Comparison of ENCODE assay signal across 1 cellular context in the genomic region with DNA sequence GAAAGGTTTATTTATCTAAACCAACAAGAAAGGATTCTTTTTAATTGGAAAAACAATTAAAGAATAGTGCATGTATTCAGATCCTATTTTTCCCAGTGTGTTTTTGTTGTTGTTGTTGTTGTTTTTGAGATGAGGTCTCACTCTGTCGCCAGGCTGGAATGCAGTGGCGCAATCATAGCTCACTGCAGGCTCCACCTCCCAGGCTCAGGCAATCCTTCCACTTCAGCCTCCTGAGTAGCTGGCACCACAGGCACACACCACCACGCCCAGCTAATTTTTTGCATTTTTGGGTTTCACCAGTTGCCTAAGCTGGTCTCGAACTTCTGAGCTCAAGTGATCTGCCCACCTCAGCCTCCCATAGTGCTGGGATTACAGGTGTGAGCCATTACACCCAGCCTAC.
TF ChIP-seq lines count a peak whose summit lies in the region.

No MANE protein-coding gene starts in this region.

TF ChIP-seq in H1, 55 proteins besides CTCF, POLR2A, EP300 and RAD21:
- TF ChIP-seq CEBPB (IDR thresholded peaks at IDR 0.05; ENCODE audit: low read depth, low read length) (peak; percentile 78), JUND (IDR thresholded peaks at IDR 0.05; ENCODE audit: low read length) (no peak), TEAD4 (IDR thresholded peaks at IDR 0.05; ENCODE audit: low read depth, low read length) (peak; percentile 33; the same call in 1 of the 2 replicates)
